In the genomic region with DNA sequence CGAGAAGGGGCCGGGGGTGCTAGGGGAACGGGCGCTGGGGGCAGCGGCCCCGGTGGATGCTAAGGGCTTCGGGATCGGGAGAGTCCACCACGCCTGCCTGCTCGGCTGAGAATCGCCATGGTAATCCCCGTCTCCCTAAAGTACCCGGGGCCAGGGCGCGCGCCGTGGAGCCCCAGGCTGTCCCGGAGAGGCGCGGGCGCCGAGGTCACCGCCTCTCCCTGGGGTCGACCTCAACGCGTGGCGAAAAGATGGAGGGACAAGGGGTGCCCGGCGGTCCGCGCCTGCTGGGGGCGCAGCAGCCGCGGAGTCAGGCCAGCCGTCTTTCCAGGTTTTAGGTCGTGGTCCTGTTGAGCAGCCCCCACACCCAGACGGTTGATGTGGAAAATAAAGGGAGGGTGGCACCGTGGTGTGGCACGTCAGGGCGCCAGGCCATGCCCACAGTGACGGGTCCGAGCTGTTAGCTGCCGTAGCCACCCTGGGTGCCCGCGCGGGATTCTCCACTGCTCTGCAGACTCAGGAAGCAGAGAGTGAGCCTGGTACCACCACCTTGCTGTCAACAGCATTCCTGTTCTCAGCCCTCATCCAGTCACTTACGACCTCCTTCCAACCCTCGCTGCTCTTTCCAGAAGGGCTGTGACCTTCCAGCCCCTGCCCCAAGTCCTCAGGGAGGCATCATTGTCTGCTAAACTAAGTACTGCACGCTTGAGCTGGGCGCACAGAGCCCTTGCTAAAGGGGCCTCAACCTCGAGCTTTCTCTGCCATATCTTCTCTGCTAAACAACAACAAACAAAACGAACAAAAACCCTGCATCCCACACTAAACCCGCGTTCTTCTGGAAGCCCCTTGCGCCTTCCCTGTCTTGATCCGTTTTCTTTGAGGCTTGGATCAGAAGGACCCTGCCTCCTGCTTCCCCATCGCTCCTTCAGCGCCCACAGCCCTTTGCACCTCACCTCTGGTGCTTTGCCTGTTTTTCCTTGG, we compare ENCODE assay signal across 8 cellular contexts. TPM values are rescaled to one million over a fixed set of nuclear protein-coding genes. Genes with fewer than 3 reads are reported as not detected.
DNase-seq lines count a peak whose midpoint lies in the region; ATAC-seq lines count a peak whose summit lies in the region.

No MANE protein-coding gene starts in this region.

- no peaks in the 10 kb centered on the region for H3K4me1 ChIP-seq in ACC112 (ENCODE audit: control insufficient read depth, insufficient read depth, low read length, unreplicated experiment)
- H3K4me1 ChIP-seq in iPS-18a (ENCODE audit: control insufficient read depth, low read depth, low read length): no peaks in the 10 kb centered on the region

- H3K4me3 ChIP-seq in ACC112 (ENCODE audit: low read depth, low read length) (peak overlapping the region; percentile 75), iPS-18a (ENCODE audit: low read length) (peak overlapping the region; percentile 62)

- ATAC-seq in GM19351 (IDR thresholded peaks at IDR 0.05; ENCODE audit: unreplicated experiment) (peak; percentile 22), GM18520 (IDR thresholded peaks at IDR 0.05; ENCODE audit: unreplicated experiment) (no peak)
- ATAC-seq in activated naive CD8-positive, alpha-beta T cell treated with anti-CD3 and anti-CD28 coated beads, Interleukin-2, amount 10 ng/mL, durations not matched to agents 7 days and 5 days (ENCODE audit: low read depth): peak; percentile 4

- no peaks in the 10 kb centered on the region for H3K36me3 Mint-ChIP-seq in activated naive CD8-positive, alpha-beta T cell treated with anti-CD3 and anti-CD28 coated beads, Interleukin-2, amount 10 ng/mL, durations not matched to agents 7 days and 5 days

- peak overlapping the region; percentile 82 for H2AFZ ChIP-seq in ACC112 (ENCODE audit: low read length, unreplicated experiment)

- H3K36me3 ChIP-seq in ACC112 (ENCODE audit: insufficient read depth, low read length) (no peaks in the 10 kb centered on the region), iPS-18a (ENCODE audit: control insufficient read depth, low read depth, low read length) (no peaks in the 10 kb centered on the region)

- H3K27ac ChIP-seq in ACC112 (ENCODE audit: low read depth, low read length): no peak overlapping the region
- H3K27ac ChIP-seq in iPS-18a (ENCODE audit: low read length): no peak overlapping the region

- DNase-seq in NCI-H1092 treated with DMSO at 0.1 percent for 48 hours (lab: John Stamatoyannopoulos, UW): peak; percentile 74
- peak; percentile 34 for DNase-seq in activated naive CD8-positive, alpha-beta T cell treated with anti-CD3 and anti-CD28 coated beads, Interleukin-2, amount 10 ng/mL, durations not matched to agents 7 days and 5 days
- DNase-seq in stimulated activated CD8-positive, alpha-beta memory T cell treated with anti-CD3 and anti-CD28 coated beads, Interleukin-4, amount 100 ng/mL, for 48 hours: peak; percentile 34
- no peak for DNase-seq in pons (ENCODE audit: low spot score)

- H3K27ac Mint-ChIP-seq in activated naive CD8-positive, alpha-beta T cell treated with anti-CD3 and anti-CD28 coated beads, Interleukin-2, amount 10 ng/mL, durations not matched to agents 7 days and 5 days: peak overlapping the region; percentile 2

- H3K27me3 ChIP-seq in ACC112 (ENCODE audit: insufficient read depth, low read length) (peaks cover 9% of the 10 kb centered on the region; the same call in 1 of the 2 replicates), iPS-18a (ENCODE audit: control insufficient read depth, insufficient read depth, low read length) (peaks cover 35% of the 10 kb centered on the region)

- no peaks in the 10 kb centered on the region for H3K9me3 Mint-ChIP-seq in activated naive CD8-positive, alpha-beta T cell treated with anti-CD3 and anti-CD28 coated beads, Interleukin-2, amount 10 ng/mL, durations not matched to agents 7 days and 5 days

- no peaks in the 10 kb centered on the region for H3K9me3 ChIP-seq in iPS-18a (ENCODE audit: control insufficient read depth, low read depth, low read length)

- H3K4me3 Mint-ChIP-seq in activated naive CD8-positive, alpha-beta T cell treated with anti-CD3 and anti-CD28 coated beads, Interleukin-2, amount 10 ng/mL, durations not matched to agents 7 days and 5 days: peak overlapping the region; percentile 73

- POLR2A ChIA-PET in activated naive CD8-positive, alpha-beta T cell treated with anti-CD3 and anti-CD28 coated beads, Interleukin-2, amount 10 ng/mL, durations not matched to agents 7 days and 5 days (lab: Charles Lee): no interaction called here

- H3K9ac ChIP-seq in iPS-18a (ENCODE audit: low read length): no peak overlapping the region

- peaks cover 9% of the 10 kb centered on the region for H3K4me1 Mint-ChIP-seq in activated naive CD8-positive, alpha-beta T cell treated with anti-CD3 and anti-CD28 coated beads, Interleukin-2, amount 10 ng/mL, durations not matched to agents 7 days and 5 days

- H3K79me2 ChIP-seq in ACC112 (ENCODE audit: control insufficient read depth, insufficient read depth, low read length, unreplicated experiment): no peaks in the 10 kb centered on the region

- H3K27me3 Mint-ChIP-seq in activated naive CD8-positive, alpha-beta T cell treated with anti-CD3 and anti-CD28 coated beads, Interleukin-2, amount 10 ng/mL, durations not matched to agents 7 days and 5 days: peaks cover 14% of the 10 kb centered on the region

RNA-seq across cellular contexts. Expression of a gene that starts 0.7 kb away (rescaled TPM):
- total RNA-seq in activated naive CD8-positive, alpha-beta T cell treated with anti-CD3 and anti-CD28 coated beads, Interleukin-2, amount 10 ng/mL, durations not matched to agents 7 days and 5 days: 1 to 10 TPM; 1.3 to 2.1 TPM
